ENCODE assay signal across 8 cellular contexts in genomic region chr1:91732291-91732953, GRCh38.
A peak's percentile ranks its signal among the peaks of the same experiment; 100 is the strongest.
DNase-seq lines count a peak whose midpoint lies in the region; ATAC-seq and TF ChIP-seq lines count a peak whose summit lies in the region.

No MANE protein-coding gene starts in this region.

- H3K27me3 Mint-ChIP-seq in GM23338 (ENCODE audit: insufficient read depth, low read depth, poor library complexity): peaks cover 6% of the 10 kb centered on the region
- H3K27me3 Mint-ChIP-seq in T-cell: no peaks in the 10 kb centered on the region
- H3K27me3 Mint-ChIP-seq in stimulated activated naive B cell treated with anti-CD40 and anti-IgM and Interleukin-4, amounts not matched to agents 10 μg/mL and 1 μg/mL and 100 μg/mL, for 72 hours: peaks cover 10 to 18% of the 10 kb centered on the region in 2 donors

- H4K20me1 ChIP-seq in GM23338 (replicated peaks; ENCODE audit: insufficient read depth): no peaks in the 10 kb centered on the region

- H3K9me3 ChIP-seq in gastroesophageal sphincter (no peaks in the 10 kb centered on the region), BE2C (no peaks in the 10 kb centered on the region)

- H3K4me1 ChIP-seq in GM23338 (ENCODE audit: insufficient read depth): no peaks in the 10 kb centered on the region
- H3K4me1 ChIP-seq in gastroesophageal sphincter: peaks cover 31 to 91% (median 41%) of the 10 kb centered on the region in 3 donors
- no peaks in the 10 kb centered on the region for H3K4me1 ChIP-seq in BE2C

- no peak for TF ChIP-seq EP300 in gastroesophageal sphincter (IDR thresholded peaks at IDR 0.05)

- H3K27me3 ChIP-seq in GM23338 (ENCODE audit: insufficient read depth) (no peaks in the 10 kb centered on the region), gastroesophageal sphincter (no peaks in the 10 kb centered on the region), BE2C (no peaks in the 10 kb centered on the region)

- H3K4me3 Mint-ChIP-seq in GM23338 (no peak overlapping the region), T-cell (peak overlapping the region in 1 of 3 donors; percentile 55)
- H3K4me3 Mint-ChIP-seq in stimulated activated naive B cell treated with anti-CD40 and anti-IgM and Interleukin-4, amounts not matched to agents 10 μg/mL and 1 μg/mL and 100 μg/mL, for 72 hours: no peak overlapping the region

- 43 to 46% methylated on average over 8 of the region's 12 CpGs for whole genome bisulfite sequencing in gastroesophageal sphincter (ENCODE audit: low coverage in 1 of 2), 2 donors

- H3K9me3 Mint-ChIP-seq in GM23338: no peaks in the 10 kb centered on the region; the same call in 2 of the 3 replicates
- no peaks in the 10 kb centered on the region for H3K9me3 Mint-ChIP-seq in T-cell
- H3K9me3 Mint-ChIP-seq in stimulated activated naive B cell treated with anti-CD40 and anti-IgM and Interleukin-4, amounts not matched to agents 10 μg/mL and 1 μg/mL and 100 μg/mL, for 72 hours: no peaks in the 10 kb centered on the region

- no peak overlapping the region for H3K27ac ChIP-seq in GM23338 (ENCODE audit: low read depth)
- peak overlapping the region; percentile 72 to 92 (median 88) for H3K27ac ChIP-seq in gastroesophageal sphincter

- H3K36me3 ChIP-seq in GM23338 (ENCODE audit: insufficient read depth): no peaks in the 10 kb centered on the region
- H3K36me3 ChIP-seq in gastroesophageal sphincter: peaks cover 0 to 48% of the 10 kb centered on the region in 2 donors
- no peaks in the 10 kb centered on the region for H3K36me3 ChIP-seq in BE2C

- H3K4me1 Mint-ChIP-seq in GM23338 (peaks cover 21% of the 10 kb centered on the region), T-cell (peaks cover 23 to 57% (median 55%) of the 10 kb centered on the region in 3 donors)
- peaks cover 12 to 35% of the 10 kb centered on the region in 2 donors for H3K4me1 Mint-ChIP-seq in stimulated activated naive B cell treated with anti-CD40 and anti-IgM and Interleukin-4, amounts not matched to agents 10 μg/mL and 1 μg/mL and 100 μg/mL, for 72 hours

- peak; percentile 56 for DNase-seq in AG04449 (ENCODE audit: low read depth, low spot score)
- peak; percentile 14 for DNase-seq in GM23338 (ENCODE audit: low spot score)
- peak in 11 of 34 experiments; percentile 3 to 49 (median 9) for DNase-seq in T-cell
- DNase-seq in stimulated activated naive B cell treated with anti-CD40 and anti-IgM and Interleukin-4, amounts not matched to agents 10 μg/mL and 1 μg/mL and 100 μg/mL, for 72 hours: no peak
- no peak for DNase-seq in GM19238 (ENCODE audit: insufficient read length, low spot score)
- DNase-seq in BE2C: no peak
- DNase-seq in amygdala (lab: John Stamatoyannopoulos, UW): no peak

- TF ChIP-seq CTCF in AG04449 (IDR thresholded peaks at IDR 0.05; ENCODE audit: insufficient read depth, low read length, missing control alignments): no peak
- no peak for TF ChIP-seq CTCF in GM23338 (conservative IDR thresholded peaks at IDR 0.05; ENCODE audit: low read depth in 2 of 2)
- TF ChIP-seq CTCF in gastroesophageal sphincter (IDR thresholded peaks at IDR 0.05): no peak
- no peak for TF ChIP-seq CTCF in BE2C (IDR thresholded peaks at IDR 0.05; ENCODE audit: low read depth, low read length)

- CTCF ChIA-PET in AG04449 (lab: Yijun Ruan, JAX) (interaction anchor here (1.2 to 1.7 kb wide), 3 partner anchors 13 to 220 kb away, joined by 4 to 6 read pairs (median 4); no protein-coding TSS in a partner anchor), T-cell (lab: Charles Lee) (interaction anchor here in 1 of 2 donors (0.9 kb wide), 1 partner anchor 151 kb away, joined by 3 read pairs; no protein-coding TSS in a partner anchor)

- H3K4me3 ChIP-seq in AG04449 (ENCODE audit: low read depth, low read length) (no peak overlapping the region), GM23338 (no peak overlapping the region), gastroesophageal sphincter (no peak overlapping the region), BE2C (ENCODE audit: low read depth, low read length) (no peak overlapping the region)

- no peak overlapping the region for H2AFZ ChIP-seq in GM23338

- H3K27ac Mint-ChIP-seq in GM23338: no peak overlapping the region
- peak overlapping the region; percentile 33 to 56 for H3K27ac Mint-ChIP-seq in T-cell
- H3K27ac Mint-ChIP-seq in stimulated activated naive B cell treated with anti-CD40 and anti-IgM and Interleukin-4, amounts not matched to agents 10 μg/mL and 1 μg/mL and 100 μg/mL, for 72 hours: peak overlapping the region; percentile 82

- no peak for TF ChIP-seq POLR2A in gastroesophageal sphincter (IDR thresholded peaks at IDR 0.05)

- no peaks in the 10 kb centered on the region for H3K36me3 Mint-ChIP-seq in GM23338 (ENCODE audit: low read depth)
- peaks cover 61% of the 10 kb centered on the region for H3K36me3 Mint-ChIP-seq in T-cell
- H3K36me3 Mint-ChIP-seq in stimulated activated naive B cell treated with anti-CD40 and anti-IgM and Interleukin-4, amounts not matched to agents 10 μg/mL and 1 μg/mL and 100 μg/mL, for 72 hours: no peaks in the 10 kb centered on the region

- POLR2A ChIA-PET in AG04449 (lab: Yijun Ruan, JAX) (interaction anchor here (1.1 kb wide), 1 partner anchor 39 kb away, joined by 3 read pairs; no protein-coding TSS in a partner anchor), T-cell (lab: Charles Lee) (no interaction called here)

- H3K79me2 ChIP-seq in GM23338 (replicated peaks; ENCODE audit: insufficient read depth): no peaks in the 10 kb centered on the region

- H3K9me2 ChIP-seq in GM23338 (ENCODE audit: insufficient read depth): no peaks in the 10 kb centered on the region

- H3K4me2 ChIP-seq in GM23338: no peak overlapping the region

- H3F3A ChIP-seq in GM23338 (replicated peaks; ENCODE audit: low read depth): no peaks in the 10 kb centered on the region

- ATAC-seq in GM23338 (no peak), T-cell (replicated peaks in 1 of 4) (peak in 1 of 4 experiments; percentile 27), gastroesophageal sphincter (no peak)
- peak; percentile 50 to 53 for ATAC-seq in stimulated activated naive B cell treated with anti-CD40 and anti-IgM and Interleukin-4, amounts not matched to agents 10 μg/mL and 1 μg/mL and 100 μg/mL, for 72 hours (replicated peaks)

TF ChIP-seq in GM23338, 12 proteins besides CTCF, POLR2A, EP300 and RAD21 (continues in another document):
- TF ChIP-seq NANOG (IDR thresholded peaks at IDR 0.05; ENCODE audit: borderline replicate concordance): no peak
- TF ChIP-seq ZNF462 (CRISPR knock-in tag; IDR thresholded peaks at IDR 0.05): no peak

Comparison
In these comparisons a context has a peak if more than half of its experiments do, and no peak if none do; other contexts are left out.
1. DNase-seq: peak in AG04449 (single experiment) and GM23338 (single experiment); none in stimulated activated naive B cell treated with anti-CD40 and anti-IgM and Interleukin-4, amounts not matched to agents 10 μg/mL and 1 μg/mL and 100 μg/mL, for 72 hours (single experiment), GM19238 (single experiment), BE2C (single experiment) and amygdala (0 of 56).
2. ATAC-seq: peak in stimulated activated naive B cell treated with anti-CD40 and anti-IgM and Interleukin-4, amounts not matched to agents 10 μg/mL and 1 μg/mL and 100 μg/mL, for 72 hours (2 of 2); none in GM23338 (single experiment) and gastroesophageal sphincter (single experiment).